Comparison of ENCODE assay signal across 8 cellular contexts in genomic region chr1:26693557-26694184, GRCh38. TPM values are rescaled to one million over a fixed set of nuclear protein-coding genes. Genes with fewer than 3 reads are reported as not detected.
A peak's percentile ranks its signal among the peaks of the same experiment; 100 is the strongest.
DNase-seq lines count a peak whose midpoint lies in the region; ATAC-seq, FAIRE-seq and TF ChIP-seq lines count a peak whose summit lies in the region.

No MANE protein-coding gene starts in this region.

- TF ChIP-seq RAD21 in GM12878 (IDR thresholded peaks at IDR 0.05; ENCODE audit: insufficient read depth, low read depth, low read length): no peak

- peak overlapping the region; percentile 94 for H3K9ac ChIP-seq in GM12878 (ENCODE audit: control insufficient read depth, insufficient read depth, low read length)

- TF ChIP-seq POLR2A in GM12878 (IDR thresholded peaks at IDR 0.05; ENCODE audit: low read depth, low read length): no peak

- TSS peak; percentile 45 for BruUV-seq in GM12878 (replicated peaks; lab: Mats Ljungman, UMichigan)

- H3K4me2 ChIP-seq in GM12878 (ENCODE audit: control insufficient read depth, insufficient read depth): peak overlapping the region; percentile 97

- peak overlapping the region; percentile 98 for H3K27ac ChIP-seq in GM12878 (ENCODE audit: control insufficient read depth, insufficient read depth)
- peak overlapping the region; percentile 99 for H3K27ac ChIP-seq in mesodermal cell (ENCODE audit: low read depth, low read length, severe bottlenecking)

- peaks cover 32% of the 10 kb centered on the region for H3K4me1 Mint-ChIP-seq in stimulated activated naive CD8-positive, alpha-beta T cell treated with anti-CD3 and anti-CD28 coated beads, Interleukin-15, Interleukin-2, amounts not matched to agents 100 ng/mL and 50 ng/mL, for 24 hours (ENCODE audit: low read depth)

- H3K27me3 ChIP-seq in GM12878 (replicated peaks in 1 of 2; ENCODE audit: control insufficient read depth in 2 of 2, insufficient read depth in 2 of 2, low read length in 1 of 2): no peaks in the 10 kb centered on the region

- no peak for FAIRE-seq in GM12878 (lab: Jason Lieb, UNC)

- no peak for ATAC-seq in stimulated activated naive CD8-positive, alpha-beta T cell treated with anti-CD3 and anti-CD28 coated beads, Interleukin-15, Interleukin-2, amounts not matched to agents 100 U/mL and 50 U/mL, for 24 hours
- ATAC-seq in GM12878: no peak
- no peak for ATAC-seq in HG02588 (IDR thresholded peaks at IDR 0.05; ENCODE audit: unreplicated experiment)
- ATAC-seq in HG02870 (IDR thresholded peaks at IDR 0.05; ENCODE audit: unreplicated experiment): no peak

- H3K9me3 ChIP-seq in GM12878 (replicated peaks; ENCODE audit: control insufficient read depth, insufficient read depth, low read length) (no peaks in the 10 kb centered on the region), mesodermal cell (ENCODE audit: control insufficient read depth, low read length) (no peaks in the 10 kb centered on the region)

- peak overlapping the region; percentile 89 for H3K4me3 Mint-ChIP-seq in stimulated activated naive CD8-positive, alpha-beta T cell treated with anti-CD3 and anti-CD28 coated beads, Interleukin-15, Interleukin-2, amounts not matched to agents 100 ng/mL and 50 ng/mL, for 24 hours

- in situ Hi-C loops in GM12878 (cut with MboI) (no loop called here), ACHN (cut with HindIII; ENCODE audit: low pct_ligation_motif_present, low pct_unique_long_range_greater_than_20kb, low sequenced_read_pairs) (no loop called here)

- no peaks in the 10 kb centered on the region for H3K36me3 ChIP-seq in GM12878 (ENCODE audit: control insufficient read depth in 2 of 2, insufficient read depth in 2 of 2, low read length in 1 of 2)
- H3K36me3 ChIP-seq in mesodermal cell (ENCODE audit: control insufficient read depth, insufficient read depth, low read length): no peaks in the 10 kb centered on the region

- no peak overlapping the region for H2AFZ ChIP-seq in GM12878 (ENCODE audit: control insufficient read depth, low read depth, low read length)

- H3K4me3 ChIP-seq in GM12878 (peak overlapping the region; percentile 70), mesodermal cell (ENCODE audit: extremely low read depth, insufficient read depth, low read length, poor library complexity, severe bottlenecking) (peak overlapping the region; percentile 51)

- H3K4me1 ChIP-seq in GM12878 (ENCODE audit: control insufficient read depth, insufficient read depth, low read length): peaks cover 13% of the 10 kb centered on the region
- H3K4me1 ChIP-seq in mesodermal cell (ENCODE audit: control insufficient read depth, insufficient read depth, low read length, poor library complexity, severe bottlenecking): peaks cover 18% of the 10 kb centered on the region

- POLR2A ChIA-PET in GM12878 (lab: Charles Lee): interaction anchor here (0.5 to 4.7 kb wide), 21 partner anchors 9 to 817 kb away, joined by 3 to 83 read pairs (median 4); partner anchors contain the start of genes PIGV and SYTL1

- H4K20me1 ChIP-seq in GM12878 (ENCODE audit: control insufficient read depth, insufficient read depth): peaks cover under 1% of the 10 kb centered on the region; the same call in 1 of the 2 replicates

- TF ChIP-seq EP300 in GM12878 (IDR thresholded peaks at IDR 0.05; ENCODE audit: borderline replicate concordance in 1 of 2, control insufficient read depth in 1 of 2, low read depth in 2 of 2, low read length in 2 of 2): no peak

- no peaks in the 10 kb centered on the region for H3K36me3 Mint-ChIP-seq in stimulated activated naive CD8-positive, alpha-beta T cell treated with anti-CD3 and anti-CD28 coated beads, Interleukin-15, Interleukin-2, amounts not matched to agents 100 ng/mL and 50 ng/mL, for 24 hours (ENCODE audit: low read depth)

- 2% methylated on average over 5 of the region's 5 CpGs for WGBS in GM12878 (ENCODE audit: insufficient coverage, insufficient replicate concordance, low lambda C conversion rate, missing lambda C conversion rate)
- 14 to 39% methylated on average over 2 to 5 of the region's 5 CpGs for WGBS in mesodermal cell (ENCODE audit: insufficient coverage in 2 of 2), 2 experiments

- RAD21 ChIA-PET in GM12878 (lab: Charles Lee; ENCODE audit: unreplicated experiment): interaction anchor here (0.7 to 5.2 kb wide), 14 partner anchors 9 to 151 kb away, joined by 3 to 59 read pairs (median 6); partner anchors contain the start of gene PIGV

- H3K27ac Mint-ChIP-seq in stimulated activated naive CD8-positive, alpha-beta T cell treated with anti-CD3 and anti-CD28 coated beads, Interleukin-15, Interleukin-2, amounts not matched to agents 100 ng/mL and 50 ng/mL, for 24 hours: peak overlapping the region; percentile 90

- CTCF ChIA-PET in GM12878 (lab: Yijun Ruan, JAX): interaction anchor here (0.7 to 5.3 kb wide), 13 partner anchors 9 to 194 kb away, joined by 3 to 67 read pairs (median 5); partner anchors contain the start of gene PIGV

- H3K27me3 Mint-ChIP-seq in stimulated activated naive CD8-positive, alpha-beta T cell treated with anti-CD3 and anti-CD28 coated beads, Interleukin-15, Interleukin-2, amounts not matched to agents 100 ng/mL and 50 ng/mL, for 24 hours: no peaks in the 10 kb centered on the region

- no peaks in the 10 kb centered on the region for H3K9me3 Mint-ChIP-seq in stimulated activated naive CD8-positive, alpha-beta T cell treated with anti-CD3 and anti-CD28 coated beads, Interleukin-15, Interleukin-2, amounts not matched to agents 100 ng/mL and 50 ng/mL, for 24 hours

- SMC1A ChIA-PET in GM12878 (lab: Charles Lee; ENCODE audit: uncharacterized antibody, unreplicated experiment): interaction anchor here (0.9 to 7.5 kb wide), 19 partner anchors 9 to 140 kb away, joined by 3 to 79 read pairs (median 5); partner anchors contain the start of gene PIGV

- no peak for DNase-seq in stimulated activated naive CD8-positive, alpha-beta T cell treated with anti-CD3 and anti-CD28 coated beads, Interleukin-15, Interleukin-2, amounts not matched to agents 100 U/mL and 50 U/mL, for 24 hours
- DNase-seq in GM12878 (ENCODE audit: low read depth, low spot score): no peak
- DNase-seq in NCI-H1436 treated with DMSO at 0.1 percent for 48 hours (lab: John Stamatoyannopoulos, UW): no peak
- DNase-seq in ACHN: no peak

- no peak for TF ChIP-seq CTCF in GM12878 (IDR thresholded peaks at IDR 0.05 in 2 of 3, conservative IDR thresholded peaks at IDR 0.05 in 1 of 3; ENCODE audit: control insufficient read depth in 2 of 3, extremely low read depth in 1 of 3, insufficient read depth in 1 of 3, low read depth in 3 of 3, low read length in 3 of 3)

- intact Hi-C loops in GM12878 (cut with micrococcal nuclease; ENCODE audit: unreplicated experiment): loop anchor here (2.0 to 5.0 kb wide), 2 partner anchors 17 to 151 kb away; no protein-coding TSS in a partner anchor

- H3K79me2 ChIP-seq in GM12878 (ENCODE audit: control insufficient read depth, insufficient read depth, low read length): peaks cover 49% of the 10 kb centered on the region

TF ChIP-seq in GM12878, 131 proteins besides CTCF, POLR2A, EP300 and RAD21 (continues in another document):
- TF ChIP-seq KDM1A (IDR thresholded peaks at IDR 0.05; ENCODE audit: borderline replicate concordance): no peak
- TF ChIP-seq, protein P1, sequence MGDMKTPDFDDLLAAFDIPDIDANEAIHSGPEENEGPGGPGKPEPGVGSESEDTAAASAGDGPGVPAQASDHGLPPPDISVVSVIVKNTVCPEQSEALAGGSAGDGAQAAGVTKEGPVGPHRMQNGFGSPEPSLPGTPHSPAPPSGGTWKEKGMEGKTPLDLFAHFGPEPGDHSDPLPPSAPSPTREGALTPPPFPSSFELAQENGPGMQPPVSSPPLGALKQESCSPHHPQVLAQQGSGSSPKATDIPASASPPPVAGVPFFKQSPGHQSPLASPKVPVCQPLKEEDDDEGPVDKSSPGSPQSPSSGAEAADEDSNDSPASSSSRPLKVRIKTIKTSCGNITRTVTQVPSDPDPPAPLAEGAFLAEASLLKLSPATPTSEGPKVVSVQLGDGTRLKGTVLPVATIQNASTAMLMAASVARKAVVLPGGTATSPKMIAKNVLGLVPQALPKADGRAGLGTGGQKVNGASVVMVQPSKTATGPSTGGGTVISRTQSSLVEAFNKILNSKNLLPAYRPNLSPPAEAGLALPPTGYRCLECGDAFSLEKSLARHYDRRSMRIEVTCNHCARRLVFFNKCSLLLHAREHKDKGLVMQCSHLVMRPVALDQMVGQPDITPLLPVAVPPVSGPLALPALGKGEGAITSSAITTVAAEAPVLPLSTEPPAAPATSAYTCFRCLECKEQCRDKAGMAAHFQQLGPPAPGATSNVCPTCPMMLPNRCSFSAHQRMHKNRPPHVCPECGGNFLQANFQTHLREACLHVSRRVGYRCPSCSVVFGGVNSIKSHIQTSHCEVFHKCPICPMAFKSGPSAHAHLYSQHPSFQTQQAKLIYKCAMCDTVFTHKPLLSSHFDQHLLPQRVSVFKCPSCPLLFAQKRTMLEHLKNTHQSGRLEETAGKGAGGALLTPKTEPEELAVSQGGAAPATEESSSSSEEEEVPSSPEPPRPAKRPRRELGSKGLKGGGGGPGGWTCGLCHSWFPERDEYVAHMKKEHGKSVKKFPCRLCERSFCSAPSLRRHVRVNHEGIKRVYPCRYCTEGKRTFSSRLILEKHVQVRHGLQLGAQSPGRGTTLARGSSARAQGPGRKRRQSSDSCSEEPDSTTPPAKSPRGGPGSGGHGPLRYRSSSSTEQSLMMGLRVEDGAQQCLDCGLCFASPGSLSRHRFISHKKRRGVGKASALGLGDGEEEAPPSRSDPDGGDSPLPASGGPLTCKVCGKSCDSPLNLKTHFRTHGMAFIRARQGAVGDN (IDR thresholded peaks at IDR 0.05): no peak
- TF ChIP-seq SIX5 (IDR thresholded peaks at IDR 0.05; ENCODE audit: low read depth, low read length, severe bottlenecking): no peak
- no peak for TF ChIP-seq ATF7 (IDR thresholded peaks at IDR 0.05; ENCODE audit: low read depth)

RNA-seq across cellular contexts. Expression of gene ARID1A, which starts 2.1 kb away (rescaled TPM):
- total RNA-seq in GM12878 (2013; cell fraction: nucleolus; rRNA removed): 132 and 155 TPM in 2 replicates
- total RNA-seq in GM12878 (2014; rRNA removed): 20.5 and 24.3 TPM in 2 replicates
- 22.7 and 23.6 TPM in 2 replicates for total RNA-seq in GM12878 (2014; rRNA removed; fragmentation: Illumina TruSeq; extraction: Trizol)
- total RNA-seq in GM12878 (2021): 93.4 and 98.0 TPM in 2 replicates
- 28.6 TPM for polyA plus RNA-seq in GM12878 (2011; ENCODE audit: low read depth)
- polyA plus RNA-seq in GM12878 (2011; rRNA removed): 9.4 and 13.1 TPM in 2 replicates
- 18.8 and 23.5 TPM in 2 replicates for polyA plus RNA-seq in GM12878 (2011; cell fraction: cytosol; rRNA removed)
- polyA plus RNA-seq in GM12878 (2011; cell fraction: nucleus; rRNA removed): 49.4 and 77.8 TPM in 2 replicates
- polyA plus RNA-seq in GM12878 (2012): 44.5 and 51.6 TPM in 2 replicates
- polyA plus RNA-seq in GM12878 (2014; fragmentation: Illumina TruSeq; extraction: Trizol): 59.0 and 75.1 TPM in 2 replicates
- polyA plus RNA-seq in GM12878 (2014; fragmentation: Nextera tagmentation; extraction: Ambion mirVana): 10 to 100 TPM in 1 of 2 experiments, 1 to 10 TPM in 1; 10.0 to 24.5 TPM
- polyA plus RNA-seq in GM12878 (2014; rRNA removed): 41.6 and 57.8 TPM in 2 replicates
- 10 to 100 TPM; 22.2 to 22.8 TPM for polyA plus RNA-seq in GM12878 (2016; fragmentation: Nextera tagmentation; extraction: Ambion mirVana)
- polyA minus RNA-seq in GM12878 (2011; rRNA and poly(A)+ RNA removed): 31.7 and 33.9 TPM in 2 replicates
- polyA minus RNA-seq in GM12878 (2011; cell fraction: cytosol; rRNA and poly(A)+ RNA removed): 29.7 and 37.3 TPM in 2 replicates
- polyA minus RNA-seq in GM12878 (2011; cell fraction: nucleus; rRNA and poly(A)+ RNA removed): 18.1 and 41.5 TPM in 2 replicates
- polyA plus RNA-seq in mesodermal cell (2013, experiment 1 of 2): 59.9 TPM
- 51.2 TPM for polyA plus RNA-seq in mesodermal cell (2013, experiment 2 of 2)
